Comparison of ENCODE assay signal across 8 cellular contexts in genomic region chr2:207143131-207143473, GRCh38. TPM values are rescaled to one million over a fixed set of nuclear protein-coding genes. Genes with fewer than 3 reads are reported as not detected.
A peak's percentile ranks its signal among the peaks of the same experiment; 100 is the strongest.
DNase-seq lines count a peak whose midpoint lies in the region; ATAC-seq and TF ChIP-seq lines count a peak whose summit lies in the region.

No MANE protein-coding gene starts in this region.

- ATAC-seq in activated CD8-positive, alpha-beta memory T cell treated with anti-CD3 and anti-CD28 coated beads, Interleukin-2, amount 10 ng/mL, durations not matched to agents 7 days and 5 days, result no peak
- peak; percentile 15 for ATAC-seq in left lung

- peaks cover 25% of the 10 kb centered on the region for H3K27me3 Mint-ChIP-seq in activated CD8-positive, alpha-beta memory T cell treated with anti-CD3 and anti-CD28 coated beads, Interleukin-2, amount 10 ng/mL, durations not matched to agents 7 days and 5 days
- no peaks in the 10 kb centered on the region for H3K27me3 Mint-ChIP-seq in activated T-helper 2 cell treated with anti-CD3 and anti-CD28 coated beads, Interferon-gamma antibody, Interleukin-2, Interleukin-4, amounts not matched to agents 10 μg/mL and 5 μg/mL and 100 μg/mL, durations not matched to agents 14 hours and 24 hours and 36 hours (ENCODE audit: low read depth)

- H3K9me3 ChIP-seq in left lung (no peaks in the 10 kb centered on the region), thyroid gland (no peaks in the 10 kb centered on the region)

- H3K36me3 ChIP-seq in left lung (peaks cover 0 to 8% of the 10 kb centered on the region in 2 donors), thyroid gland (no peaks in the 10 kb centered on the region)

- no peak overlapping the region for H3K4me3 ChIP-seq in left lung
- H3K4me3 ChIP-seq in thyroid gland (replicated peaks in 1 of 3), result no peak overlapping the region

- H3K9me3 Mint-ChIP-seq in activated CD8-positive, alpha-beta memory T cell treated with anti-CD3 and anti-CD28 coated beads, Interleukin-2, amount 10 ng/mL, durations not matched to agents 7 days and 5 days (ENCODE audit: low read depth), result no peaks in the 10 kb centered on the region
- H3K9me3 Mint-ChIP-seq in activated T-helper 2 cell treated with anti-CD3 and anti-CD28 coated beads, Interferon-gamma antibody, Interleukin-2, Interleukin-4, amounts not matched to agents 10 μg/mL and 5 μg/mL and 100 μg/mL, durations not matched to agents 14 hours and 24 hours and 36 hours, result no peaks in the 10 kb centered on the region

- TF ChIP-seq CTCF in left lung (IDR thresholded peaks at IDR 0.05) (no peak), thyroid gland (IDR thresholded peaks at IDR 0.05) (no peak)

- peak overlapping the region; percentile 79 for H3K27ac Mint-ChIP-seq in activated CD8-positive, alpha-beta memory T cell treated with anti-CD3 and anti-CD28 coated beads, Interleukin-2, amount 10 ng/mL, durations not matched to agents 7 days and 5 days
- peak overlapping the region; percentile 89 for H3K27ac Mint-ChIP-seq in activated T-helper 2 cell treated with anti-CD3 and anti-CD28 coated beads, Interferon-gamma antibody, Interleukin-2, Interleukin-4, amounts not matched to agents 10 μg/mL and 5 μg/mL and 100 μg/mL, durations not matched to agents 14 hours and 24 hours and 36 hours

- 41 to 55% methylated on average over 2 of the region's 2 CpGs for WGBS in thyroid gland, 2 donors

- peaks cover 4% of the 10 kb centered on the region for H3K36me3 Mint-ChIP-seq in activated CD8-positive, alpha-beta memory T cell treated with anti-CD3 and anti-CD28 coated beads, Interleukin-2, amount 10 ng/mL, durations not matched to agents 7 days and 5 days
- H3K36me3 Mint-ChIP-seq in activated T-helper 2 cell treated with anti-CD3 and anti-CD28 coated beads, Interferon-gamma antibody, Interleukin-2, Interleukin-4, amounts not matched to agents 10 μg/mL and 5 μg/mL and 100 μg/mL, durations not matched to agents 14 hours and 24 hours and 36 hours (ENCODE audit: low read depth), result peaks cover 51% of the 10 kb centered on the region

- H3K4me1 ChIP-seq in left lung (peaks cover 26 to 97% of the 10 kb centered on the region in 2 donors), thyroid gland (peaks cover 52 to 75% of the 10 kb centered on the region in 2 donors)

- intact Hi-C loops in activated T-helper 2 cell treated with anti-CD3 and anti-CD28 coated beads, Interferon-gamma antibody, Interleukin-2, Interleukin-4, amounts not matched to agents 10 μg/mL and 5 μg/mL and 100 μg/mL, durations not matched to agents 14 hours and 24 hours and 36 hours (cut with micrococcal nuclease), result loop anchor here (1.0 to 2.0 kb wide), 2 partner anchors 13 to 332 kb away; no protein-coding TSS in a partner anchor
- intact Hi-C loops in left lung (cut with DNase I) (no loop called here), thyroid gland (cut with DNase I) (no loop called here)

- CTCF ChIA-PET in activated CD8-positive, alpha-beta memory T cell treated with anti-CD3 and anti-CD28 coated beads, Interleukin-2, amount 10 ng/mL, durations not matched to agents 7 days and 5 days (lab: Charles Lee), result interaction anchor here (3.3 kb wide), 1 partner anchor 22 kb away, joined by 20 read pairs; the partner anchor contains the start of gene KLF7

- TF ChIP-seq POLR2A in thyroid gland (IDR thresholded peaks at IDR 0.05), result no peak

- peak overlapping the region; percentile 92 to 94 for H3K27ac ChIP-seq in left lung
- peak overlapping the region; percentile 74 to 95 (median 92) for H3K27ac ChIP-seq in thyroid gland

- no peak for DNase-seq in activated CD8-positive, alpha-beta memory T cell treated with anti-CD3 and anti-CD28 coated beads, Interleukin-2, amount 10 ng/mL, durations not matched to agents 7 days and 5 days
- DNase-seq in activated CD8-positive, alpha-beta memory T cell treated with anti-CD3 and anti-CD28 coated beads for 24 hours, result no peak
- DNase-seq in activated T-helper 2 cell treated with anti-CD3 and anti-CD28 coated beads, Interferon-gamma antibody, Interleukin-2, Interleukin-4, amounts not matched to agents 10 μg/mL and 5 μg/mL and 100 μg/mL, durations not matched to agents 14 hours and 24 hours and 36 hours (ENCODE audit: low spot score), result no peak
- DNase-seq in left lung (no peak), thyroid gland (no peak), H4 (ENCODE audit: low spot score) (no peak), NCI-H187 treated with DMSO at 0.1 percent for 48 hours (lab: John Stamatoyannopoulos, UW) (no peak), NCI-H2107 treated with DMSO at 0.1 percent for 48 hours (lab: John Stamatoyannopoulos, UW; ENCODE audit: unreplicated experiment) (no peak)

- H3K4me1 Mint-ChIP-seq in activated CD8-positive, alpha-beta memory T cell treated with anti-CD3 and anti-CD28 coated beads, Interleukin-2, amount 10 ng/mL, durations not matched to agents 7 days and 5 days, result peaks cover 29% of the 10 kb centered on the region
- peaks cover 49% of the 10 kb centered on the region for H3K4me1 Mint-ChIP-seq in activated T-helper 2 cell treated with anti-CD3 and anti-CD28 coated beads, Interferon-gamma antibody, Interleukin-2, Interleukin-4, amounts not matched to agents 10 μg/mL and 5 μg/mL and 100 μg/mL, durations not matched to agents 14 hours and 24 hours and 36 hours (ENCODE audit: low read depth)

- H3K27me3 ChIP-seq in left lung, result no peaks in the 10 kb centered on the region
- H3K27me3 ChIP-seq in thyroid gland, result no peaks in the 10 kb centered on the region

- peak overlapping the region; percentile 16 for H3K4me3 Mint-ChIP-seq in activated CD8-positive, alpha-beta memory T cell treated with anti-CD3 and anti-CD28 coated beads, Interleukin-2, amount 10 ng/mL, durations not matched to agents 7 days and 5 days
- peak overlapping the region; percentile 59 for H3K4me3 Mint-ChIP-seq in activated T-helper 2 cell treated with anti-CD3 and anti-CD28 coated beads, Interferon-gamma antibody, Interleukin-2, Interleukin-4, amounts not matched to agents 10 μg/mL and 5 μg/mL and 100 μg/mL, durations not matched to agents 14 hours and 24 hours and 36 hours (ENCODE audit: low read depth)

RNA-seq across cellular contexts. Expression of gene KLF7, which starts 22.6 kb away (rescaled TPM):
- total RNA-seq in activated CD8-positive, alpha-beta memory T cell treated with anti-CD3 and anti-CD28 coated beads, Interleukin-2, amount 10 ng/mL, durations not matched to agents 7 days and 5 days, result 1 to 10 TPM; 4.7 to 6.8 TPM
- 16.6 and 19.3 TPM in 2 replicates for total RNA-seq in activated T-helper 2 cell treated with anti-CD3 and anti-CD28 coated beads, Interferon-gamma antibody, Interleukin-2, Interleukin-4, amounts not matched to agents 10 μg/mL and 5 μg/mL and 100 μg/mL, durations not matched to agents 14 hours and 24 hours and 36 hours
- 10 to 100 TPM; 31.0 to 41.8 TPM for total RNA-seq in left lung
- total RNA-seq in thyroid gland, result 10 to 100 TPM; 19.4 to 29.5 (median 25.6) TPM
- total RNA-seq in H4 (2014; rRNA removed; shearing (Covaris generic)), result 2.6 and 6.8 TPM in 2 replicates
